ENCODE assay signal across 1 cellular context in genomic region chr5:54098267-54098666, GRCh38.
TF ChIP-seq lines count a peak whose summit lies in the region.

No MANE protein-coding gene starts in this region.

TF ChIP-seq in GM23338, 12 proteins besides CTCF, POLR2A, EP300 and RAD21 (continued from another document):
- TF ChIP-seq ZNF462 (CRISPR knock-in tag; IDR thresholded peaks at IDR 0.05) (no peak), NANOG (IDR thresholded peaks at IDR 0.05; ENCODE audit: borderline replicate concordance) (no peak), EZH2phosphoT487 (IDR thresholded peaks at IDR 0.05; ENCODE audit: unreplicated experiment) (no peak), REST (IDR thresholded peaks at IDR 0.05; ENCODE audit: unreplicated experiment) (no peak), ETS1 (IDR thresholded peaks at IDR 0.05) (no peak), CREB1 (CRISPR knock-in tag; IDR thresholded peaks at IDR 0.05; ENCODE audit: low read depth) (no peak), JUNB (IDR thresholded peaks at IDR 0.05; ENCODE audit: unreplicated experiment) (no peak), EZH2 (IDR thresholded peaks at IDR 0.05; ENCODE audit: low read depth, unreplicated experiment) (no peak)
